In the genomic region with DNA sequence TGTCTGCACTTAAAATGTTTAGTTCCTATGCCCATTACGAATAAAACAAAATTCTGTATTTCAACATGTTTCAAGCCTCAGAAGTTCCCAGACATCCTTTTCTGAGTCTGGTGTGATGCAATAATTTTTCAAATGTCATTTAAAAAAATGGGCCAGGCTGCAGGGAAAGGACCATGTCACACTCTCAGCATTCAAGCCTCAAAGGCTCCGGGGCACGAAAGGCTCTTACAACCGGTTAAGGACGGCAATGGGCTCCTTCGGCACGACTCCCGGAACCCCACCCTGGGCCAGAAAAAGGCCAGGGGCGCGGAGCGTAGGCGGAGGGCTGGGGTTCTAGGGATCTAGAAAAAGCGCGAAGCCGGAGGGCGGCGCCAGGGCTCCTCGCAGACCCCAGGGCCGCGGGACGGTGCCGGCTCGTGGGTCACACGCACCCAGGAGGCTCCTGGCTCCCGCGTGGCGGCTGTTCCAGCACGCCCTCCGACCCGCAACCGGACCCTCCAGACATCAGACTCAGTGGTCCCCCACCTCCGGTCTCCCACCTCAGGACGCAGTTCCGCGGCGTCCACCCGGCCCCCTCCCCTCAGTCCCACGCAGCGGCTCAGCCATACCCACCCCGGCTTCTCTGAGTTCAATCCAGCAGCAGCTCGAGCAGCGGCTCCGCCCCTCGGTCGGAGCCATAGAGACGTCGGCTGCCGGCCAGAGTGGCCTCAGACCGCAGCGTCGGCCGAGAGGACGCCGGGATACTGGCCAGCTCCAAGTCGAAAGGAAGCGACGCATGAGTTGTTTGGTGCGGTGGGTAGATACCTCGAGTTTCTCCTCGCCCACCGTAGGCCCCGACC, we compare ENCODE assay signal across 1 cellular context.
TF ChIP-seq lines count a peak whose summit lies in the region.

A gene with protein sequence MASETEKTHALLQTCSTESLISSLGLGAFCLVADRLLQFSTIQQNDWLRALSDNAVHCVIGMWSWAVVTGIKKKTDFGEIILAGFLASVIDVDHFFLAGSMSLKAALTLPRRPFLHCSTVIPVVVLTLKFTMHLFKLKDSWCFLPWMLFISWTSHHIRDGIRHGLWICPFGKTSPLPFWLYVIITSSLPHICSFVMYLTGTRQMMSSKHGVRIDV (minus strand): TSS at position 656 of the 839 bp plus-strand sequence. CDS start 29,896 bp downstream, outside the sequence.

TF ChIP-seq in HepG2, 621 proteins besides CTCF, POLR2A, EP300 and RAD21 (continued from another document and continues in another):
- TF ChIP-seq, protein P1, sequence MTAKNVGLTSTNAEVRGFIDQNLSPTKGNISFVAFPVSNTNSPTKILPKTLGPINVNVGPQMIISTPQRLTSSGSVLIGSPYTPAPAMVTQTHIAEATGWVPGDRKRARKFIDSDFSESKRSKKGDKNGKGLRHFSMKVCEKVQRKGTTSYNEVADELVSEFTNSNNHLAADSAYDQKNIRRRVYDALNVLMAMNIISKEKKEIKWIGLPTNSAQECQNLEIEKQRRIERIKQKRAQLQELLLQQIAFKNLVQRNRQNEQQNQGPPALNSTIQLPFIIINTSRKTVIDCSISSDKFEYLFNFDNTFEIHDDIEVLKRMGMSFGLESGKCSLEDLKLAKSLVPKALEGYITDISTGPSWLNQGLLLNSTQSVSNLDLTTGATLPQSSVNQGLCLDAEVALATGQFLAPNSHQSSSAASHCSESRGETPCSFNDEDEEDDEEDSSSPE (CRISPR knock-in tag; IDR thresholded peaks at IDR 0.05) = peak; percentile 10; the same call in 1 of the 2 replicates
- TF ChIP-seq KAT7 (CRISPR knock-in tag; IDR thresholded peaks at IDR 0.05; ENCODE audit: borderline replicate concordance) (peak; percentile 81; the same call in 1 of the 2 replicates), SIX4 (CRISPR knock-in tag; IDR thresholded peaks at IDR 0.05) (no peak), ZNF605 (CRISPR knock-in tag; IDR thresholded peaks at IDR 0.05) (peak; percentile 73; the same call in 1 of the 2 replicates), ZNF768 (CRISPR knock-in tag; IDR thresholded peaks at IDR 0.05) (peak; percentile 77; the same call in 1 of the 2 replicates), NFKBIZ (CRISPR knock-in tag; IDR thresholded peaks at IDR 0.05) (no peak), ZNF496 (CRISPR knock-in tag; IDR thresholded peaks at IDR 0.05; ENCODE audit: insufficient replicate concordance) (no peak), YY1 (IDR thresholded peaks at IDR 0.05; ENCODE audit: insufficient read depth, insufficient replicate concordance, low read depth, low read length) (peak; percentile 42), ARID2 (CRISPR knock-in tag; IDR thresholded peaks at IDR 0.05; ENCODE audit: borderline replicate concordance) (no peak), KAT2B (IDR thresholded peaks at IDR 0.05; ENCODE audit: borderline replicate concordance, low read depth, low read length) (no peak), SOX6 (IDR thresholded peaks at IDR 0.05) (no peak), SOX6 (CRISPR knock-in tag; IDR thresholded peaks at IDR 0.05) (peak; percentile 65), MED8 (CRISPR knock-in tag; IDR thresholded peaks at IDR 0.05; ENCODE audit: insufficient replicate concordance) (peak; percentile 85), ZNF720 (CRISPR knock-in tag; IDR thresholded peaks at IDR 0.05) (no peak), U2AF1 (optimal IDR thresholded peaks at IDR 0.05; ENCODE audit: low read depth, low read length) (peak; percentile 86), MAFF (IDR thresholded peaks at IDR 0.05; ENCODE audit: low read depth, low read length) (no peak), TBP (CRISPR knock-in tag; IDR thresholded peaks at IDR 0.05) (no peak), FOXP1 (IDR thresholded peaks at IDR 0.05) (no peak), FOXP1 (CRISPR knock-in tag; IDR thresholded peaks at IDR 0.05) (0 out of 2 replicates have a peak, but pooled peaks have one; percentile 21), ZNF343 (CRISPR knock-in tag; IDR thresholded peaks at IDR 0.05) (no peak), ZNF207 (IDR thresholded peaks at IDR 0.05; ENCODE audit: borderline replicate concordance) (no peak), ZNF547 (CRISPR knock-in tag; IDR thresholded peaks at IDR 0.05) (0 out of 2 replicates have a peak, but pooled peaks have one; percentile 38), MYC (CRISPR knock-in tag; IDR thresholded peaks at IDR 0.05; ENCODE audit: borderline replicate concordance) (peak; percentile 67; the same call in 1 of the 2 replicates), NAIF1 (CRISPR knock-in tag; IDR thresholded peaks at IDR 0.05; ENCODE audit: borderline replicate concordance) (0 out of 2 replicates have a peak, but pooled peaks have one; percentile 49), ZNF232 (CRISPR knock-in tag; IDR thresholded peaks at IDR 0.05; ENCODE audit: borderline replicate concordance) (no peak)
- TF ChIP-seq, protein P2, sequence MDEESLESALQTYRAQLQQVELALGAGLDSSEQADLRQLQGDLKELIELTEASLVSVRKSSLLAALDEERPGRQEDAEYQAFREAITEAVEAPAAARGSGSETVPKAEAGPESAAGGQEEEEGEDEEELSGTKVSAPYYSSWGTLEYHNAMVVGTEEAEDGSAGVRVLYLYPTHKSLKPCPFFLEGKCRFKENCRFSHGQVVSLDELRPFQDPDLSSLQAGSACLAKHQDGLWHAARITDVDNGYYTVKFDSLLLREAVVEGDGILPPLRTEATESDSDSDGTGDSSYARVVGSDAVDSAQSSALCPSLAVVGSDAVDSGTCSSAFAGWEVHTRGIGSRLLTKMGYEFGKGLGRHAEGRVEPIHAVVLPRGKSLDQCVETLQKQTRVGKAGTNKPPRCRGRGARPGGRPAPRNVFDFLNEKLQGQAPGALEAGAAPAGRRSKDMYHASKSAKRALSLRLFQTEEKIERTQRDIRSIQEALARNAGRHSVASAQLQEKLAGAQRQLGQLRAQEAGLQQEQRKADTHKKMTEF (CRISPR knock-in tag; IDR thresholded peaks at IDR 0.05) = peak; percentile 76
- TF ChIP-seq, protein P3, sequence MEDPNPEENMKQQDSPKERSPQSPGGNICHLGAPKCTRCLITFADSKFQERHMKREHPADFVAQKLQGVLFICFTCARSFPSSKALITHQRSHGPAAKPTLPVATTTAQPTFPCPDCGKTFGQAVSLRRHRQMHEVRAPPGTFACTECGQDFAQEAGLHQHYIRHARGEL (CRISPR knock-in tag; IDR thresholded peaks at IDR 0.05) = 0 out of 2 replicates have a peak, but pooled peaks have one; percentile 53
- TF ChIP-seq, protein P4, sequence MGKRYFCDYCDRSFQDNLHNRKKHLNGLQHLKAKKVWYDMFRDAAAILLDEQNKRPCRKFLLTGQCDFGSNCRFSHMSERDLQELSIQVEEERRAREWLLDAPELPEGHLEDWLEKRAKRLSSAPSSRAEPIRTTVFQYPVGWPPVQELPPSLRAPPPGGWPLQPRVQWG (CRISPR knock-in tag; IDR thresholded peaks at IDR 0.05; ENCODE audit: borderline replicate concordance, low read depth) = no peak
- TF ChIP-seq, protein P5, sequence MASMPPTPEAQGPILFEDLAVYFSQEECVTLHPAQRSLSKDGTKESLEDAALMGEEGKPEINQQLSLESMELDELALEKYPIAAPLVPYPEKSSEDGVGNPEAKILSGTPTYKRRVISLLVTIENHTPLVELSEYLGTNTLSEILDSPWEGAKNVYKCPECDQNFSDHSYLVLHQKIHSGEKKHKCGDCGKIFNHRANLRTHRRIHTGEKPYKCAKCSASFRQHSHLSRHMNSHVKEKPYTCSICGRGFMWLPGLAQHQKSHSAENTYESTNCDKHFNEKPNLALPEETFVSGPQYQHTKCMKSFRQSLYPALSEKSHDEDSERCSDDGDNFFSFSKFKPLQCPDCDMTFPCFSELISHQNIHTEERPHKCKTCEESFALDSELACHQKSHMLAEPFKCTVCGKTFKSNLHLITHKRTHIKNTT (CRISPR knock-in tag; IDR thresholded peaks at IDR 0.05) = no peak
- TF ChIP-seq, protein P6, sequence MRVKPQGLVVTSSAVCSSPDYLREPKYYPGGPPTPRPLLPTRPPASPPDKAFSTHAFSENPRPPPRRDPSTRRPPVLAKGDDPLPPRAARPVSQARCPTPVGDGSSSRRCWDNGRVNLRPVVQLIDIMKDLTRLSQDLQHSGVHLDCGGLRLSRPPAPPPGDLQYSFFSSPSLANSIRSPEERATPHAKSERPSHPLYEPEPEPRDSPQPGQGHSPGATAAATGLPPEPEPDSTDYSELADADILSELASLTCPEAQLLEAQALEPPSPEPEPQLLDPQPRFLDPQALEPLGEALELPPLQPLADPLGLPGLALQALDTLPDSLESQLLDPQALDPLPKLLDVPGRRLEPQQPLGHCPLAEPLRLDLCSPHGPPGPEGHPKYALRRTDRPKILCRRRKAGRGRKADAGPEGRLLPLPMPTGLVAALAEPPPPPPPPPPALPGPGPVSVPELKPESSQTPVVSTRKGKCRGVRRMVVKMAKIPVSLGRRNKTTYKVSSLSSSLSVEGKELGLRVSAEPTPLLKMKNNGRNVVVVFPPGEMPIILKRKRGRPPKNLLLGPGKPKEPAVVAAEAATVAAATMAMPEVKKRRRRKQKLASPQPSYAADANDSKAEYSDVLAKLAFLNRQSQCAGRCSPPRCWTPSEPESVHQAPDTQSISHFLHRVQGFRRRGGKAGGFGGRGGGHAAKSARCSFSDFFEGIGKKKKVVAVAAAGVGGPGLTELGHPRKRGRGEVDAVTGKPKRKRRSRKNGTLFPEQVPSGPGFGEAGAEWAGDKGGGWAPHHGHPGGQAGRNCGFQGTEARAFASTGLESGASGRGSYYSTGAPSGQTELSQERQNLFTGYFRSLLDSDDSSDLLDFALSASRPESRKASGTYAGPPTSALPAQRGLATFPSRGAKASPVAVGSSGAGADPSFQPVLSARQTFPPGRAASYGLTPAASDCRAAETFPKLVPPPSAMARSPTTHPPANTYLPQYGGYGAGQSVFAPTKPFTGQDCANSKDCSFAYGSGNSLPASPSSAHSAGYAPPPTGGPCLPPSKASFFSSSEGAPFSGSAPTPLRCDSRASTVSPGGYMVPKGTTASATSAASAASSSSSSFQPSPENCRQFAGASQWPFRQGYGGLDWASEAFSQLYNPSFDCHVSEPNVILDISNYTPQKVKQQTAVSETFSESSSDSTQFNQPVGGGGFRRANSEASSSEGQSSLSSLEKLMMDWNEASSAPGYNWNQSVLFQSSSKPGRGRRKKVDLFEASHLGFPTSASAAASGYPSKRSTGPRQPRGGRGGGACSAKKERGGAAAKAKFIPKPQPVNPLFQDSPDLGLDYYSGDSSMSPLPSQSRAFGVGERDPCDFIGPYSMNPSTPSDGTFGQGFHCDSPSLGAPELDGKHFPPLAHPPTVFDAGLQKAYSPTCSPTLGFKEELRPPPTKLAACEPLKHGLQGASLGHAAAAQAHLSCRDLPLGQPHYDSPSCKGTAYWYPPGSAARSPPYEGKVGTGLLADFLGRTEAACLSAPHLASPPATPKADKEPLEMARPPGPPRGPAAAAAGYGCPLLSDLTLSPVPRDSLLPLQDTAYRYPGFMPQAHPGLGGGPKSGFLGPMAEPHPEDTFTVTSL (CRISPR knock-in tag; IDR thresholded peaks at IDR 0.05; ENCODE audit: borderline replicate concordance) = no peak
- TF ChIP-seq, protein P7, sequence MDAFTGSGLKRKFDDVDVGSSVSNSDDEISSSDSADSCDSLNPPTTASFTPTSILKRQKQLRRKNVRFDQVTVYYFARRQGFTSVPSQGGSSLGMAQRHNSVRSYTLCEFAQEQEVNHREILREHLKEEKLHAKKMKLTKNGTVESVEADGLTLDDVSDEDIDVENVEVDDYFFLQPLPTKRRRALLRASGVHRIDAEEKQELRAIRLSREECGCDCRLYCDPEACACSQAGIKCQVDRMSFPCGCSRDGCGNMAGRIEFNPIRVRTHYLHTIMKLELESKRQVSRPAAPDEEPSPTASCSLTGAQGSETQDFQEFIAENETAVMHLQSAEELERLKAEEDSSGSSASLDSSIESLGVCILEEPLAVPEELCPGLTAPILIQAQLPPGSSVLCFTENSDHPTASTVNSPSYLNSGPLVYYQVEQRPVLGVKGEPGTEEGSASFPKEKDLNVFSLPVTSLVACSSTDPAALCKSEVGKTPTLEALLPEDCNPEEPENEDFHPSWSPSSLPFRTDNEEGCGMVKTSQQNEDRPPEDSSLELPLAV (CRISPR knock-in tag; conservative IDR thresholded peaks at IDR 0.05; ENCODE audit: low read depth) = no peak
- TF ChIP-seq, protein P8, sequence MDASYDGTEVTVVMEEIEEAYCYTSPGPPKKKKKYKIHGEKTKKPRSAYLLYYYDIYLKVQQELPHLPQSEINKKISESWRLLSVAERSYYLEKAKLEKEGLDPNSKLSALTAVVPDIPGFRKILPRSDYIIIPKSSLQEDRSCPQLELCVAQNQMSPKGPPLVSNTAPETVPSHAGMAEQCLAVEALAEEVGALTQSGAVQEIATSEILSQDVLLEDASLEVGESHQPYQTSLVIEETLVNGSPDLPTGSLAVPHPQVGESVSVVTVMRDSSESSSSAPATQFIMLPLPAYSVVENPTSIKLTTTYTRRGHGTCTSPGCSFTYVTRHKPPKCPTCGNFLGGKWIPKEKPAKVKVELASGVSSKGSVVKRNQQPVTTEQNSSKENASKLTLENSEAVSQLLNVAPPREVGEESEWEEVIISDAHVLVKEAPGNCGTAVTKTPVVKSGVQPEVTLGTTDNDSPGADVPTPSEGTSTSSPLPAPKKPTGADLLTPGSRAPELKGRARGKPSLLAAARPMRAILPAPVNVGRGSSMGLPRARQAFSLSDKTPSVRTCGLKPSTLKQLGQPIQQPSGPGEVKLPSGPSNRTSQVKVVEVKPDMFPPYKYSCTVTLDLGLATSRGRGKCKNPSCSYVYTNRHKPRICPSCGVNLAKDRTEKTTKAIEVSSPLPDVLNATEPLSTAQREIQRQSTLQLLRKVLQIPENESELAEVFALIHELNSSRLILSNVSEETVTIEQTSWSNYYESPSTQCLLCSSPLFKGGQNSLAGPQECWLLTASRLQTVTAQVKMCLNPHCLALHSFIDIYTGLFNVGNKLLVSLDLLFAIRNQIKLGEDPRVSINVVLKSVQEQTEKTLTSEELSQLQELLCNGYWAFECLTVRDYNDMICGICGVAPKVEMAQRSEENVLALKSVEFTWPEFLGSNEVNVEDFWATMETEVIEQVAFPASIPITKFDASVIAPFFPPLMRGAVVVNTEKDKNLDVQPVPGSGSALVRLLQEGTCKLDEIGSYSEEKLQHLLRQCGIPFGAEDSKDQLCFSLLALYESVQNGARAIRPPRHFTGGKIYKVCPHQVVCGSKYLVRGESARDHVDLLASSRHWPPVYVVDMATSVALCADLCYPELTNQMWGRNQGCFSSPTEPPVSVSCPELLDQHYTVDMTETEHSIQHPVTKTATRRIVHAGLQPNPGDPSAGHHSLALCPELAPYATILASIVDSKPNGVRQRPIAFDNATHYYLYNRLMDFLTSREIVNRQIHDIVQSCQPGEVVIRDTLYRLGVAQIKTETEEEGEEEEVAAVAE (CRISPR knock-in tag; IDR thresholded peaks at IDR 0.05; ENCODE audit: borderline replicate concordance) = 0 out of 2 replicates have a peak, but pooled peaks have one; percentile 32
- TF ChIP-seq, protein P9, sequence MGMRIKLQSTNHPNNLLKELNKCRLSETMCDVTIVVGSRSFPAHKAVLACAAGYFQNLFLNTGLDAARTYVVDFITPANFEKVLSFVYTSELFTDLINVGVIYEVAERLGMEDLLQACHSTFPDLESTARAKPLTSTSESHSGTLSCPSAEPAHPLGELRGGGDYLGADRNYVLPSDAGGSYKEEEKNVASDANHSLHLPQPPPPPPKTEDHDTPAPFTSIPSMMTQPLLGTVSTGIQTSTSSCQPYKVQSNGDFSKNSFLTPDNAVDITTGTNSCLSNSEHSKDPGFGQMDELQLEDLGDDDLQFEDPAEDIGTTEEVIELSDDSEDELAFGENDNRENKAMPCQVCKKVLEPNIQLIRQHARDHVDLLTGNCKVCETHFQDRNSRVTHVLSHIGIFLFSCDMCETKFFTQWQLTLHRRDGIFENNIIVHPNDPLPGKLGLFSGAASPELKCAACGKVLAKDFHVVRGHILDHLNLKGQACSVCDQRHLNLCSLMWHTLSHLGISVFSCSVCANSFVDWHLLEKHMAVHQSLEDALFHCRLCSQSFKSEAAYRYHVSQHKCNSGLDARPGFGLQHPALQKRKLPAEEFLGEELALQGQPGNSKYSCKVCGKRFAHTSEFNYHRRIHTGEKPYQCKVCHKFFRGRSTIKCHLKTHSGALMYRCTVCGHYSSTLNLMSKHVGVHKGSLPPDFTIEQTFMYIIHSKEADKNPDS (CRISPR knock-in tag; IDR thresholded peaks at IDR 0.05) = peak; percentile 16; the same call in 1 of the 2 replicates
